28 cellular contexts compared by ENCODE assay signal in genomic region chr4:132382243-132382642, GRCh38.
"Had no signal": no experiment of that assay in that cellular context is flagged by ENCODE, and none has a peak within 500 bp of the region (broad histone marks: within the 10 kb centered on the region; RNA-seq: fewer than 3 reads in every experiment).

No MANE protein-coding gene starts in this region.

- H3K36me3 ChIP-seq: brain microvascular endothelial cell had no signal

- H3K27me3 ChIP-seq: brain microvascular endothelial cell, dorsolateral prefrontal cortex had no signal

- DNase-seq: activated CD4-positive, alpha-beta T cell treated with anti-CD3 and anti-CD28 coated beads for 1 hour; activated CD4-positive, alpha-beta T cell treated with anti-CD3 and anti-CD28 coated beads for 4 hours; activated CD4-positive, alpha-beta T cell treated with anti-CD3 and anti-CD28 coated beads, Interleukin-2, amount 10 ng/mL, durations not matched to agents 7 days and 5 days; activated CD4-positive, alpha-beta T cell treated with anti-CD3 and anti-CD28 coated beads, Interleukin-2, amount 50 U/mL, for 48 hours; activated CD8-positive, alpha-beta memory T cell treated with anti-CD3 and anti-CD28 coated beads for 24 hours; activated CD8-positive, alpha-beta T cell treated with anti-CD3 and anti-CD28 coated beads for 36 hours; activated effector memory CD4-positive, alpha-beta T cell treated with Interleukin-2 at 50 U/mL for 16 hours; activated gamma-delta T cell treated with Interleukin-2 at 50 U/mL for 16 hours; activated naive CD4-positive, alpha-beta T cell treated with anti-CD3 and anti-CD28 coated beads, Interleukin-2, amount 50 U/mL, for 16 hours; activated naive CD4-positive, alpha-beta T cell treated with Interleukin-2 at 50 U/mL for 16 hours; activated T-cell treated with anti-CD3 and anti-CD28 coated beads, Interleukin-2, amount 50 U/mL, for 4 hours; amniotic stem cell; anterior cingulate cortex; brain microvascular endothelial cell; dorsolateral prefrontal cortex; effector memory CD4-positive, alpha-beta T cell; endodermal cell; foreskin fibroblast; head of caudate nucleus; hippocampal formation had no signal

- ATAC-seq: activated CD8-positive, alpha-beta T cell treated with anti-CD3 and anti-CD28 coated beads for 36 hours; activated T-cell treated with anti-CD3 and anti-CD28 coated beads, Interleukin-2, amount 50 U/mL, for 4 hours; activated T-helper 17 cell treated with anti-CD3 and anti-CD28 coated beads, Interleukin-2, amount 50 U/mL, for 72 hours; esophagus mucosa; WTC11 had no signal

- H3K4me3 ChIP-seq: coronary artery, dorsolateral prefrontal cortex had no signal

- FAIRE-seq: bronchial epithelial cell, frontal cortex, TTC549 had no signal

- H3K27ac ChIP-seq: brain microvascular endothelial cell, coronary artery, dorsolateral prefrontal cortex, VCaP had no signal
